In genomic region chr10:75982611-75983369, GRCh38 we compare ENCODE assay signal across 17 cellular contexts.
DNase-seq lines count a peak whose midpoint lies in the region; ATAC-seq and TF ChIP-seq lines count a peak whose summit lies in the region.
"Had no signal": no experiment of that assay in that cellular context is flagged by ENCODE, and none has a peak within 500 bp of the region (broad histone marks: within the 10 kb centered on the region; RNA-seq: fewer than 3 reads in every experiment).

No MANE protein-coding gene starts in this region.

- DNase-seq in EH (ENCODE audit: low read depth) (peak; percentile 12), adipocyte (ENCODE audit: low read depth) (peak; percentile 34), fibroblast of the conjunctiva (ENCODE audit: low read depth) (peak; percentile 39), retinal pigment epithelial cell (ENCODE audit: low read depth) (peak; percentile 27), NCI-H1105 treated with DMSO at 0.1 percent for 48 hours (lab: John Stamatoyannopoulos, UW) (no peak)
- DNase-seq: aorta; GDM1; left cardiac atrium; MM.1S; NCI-H1694 treated with DMSO at 0.1 percent for 48 hours; stimulated activated CD4-positive, alpha-beta T cell treated with anti-CD3 and anti-CD28 coated beads, Interleukin-4, amount 100 ng/mL, for 1 hour had no signal

- H3K4me3 ChIP-seq in adipocyte (ENCODE audit: low read length) = no peak overlapping the region
- H3K4me3 ChIP-seq in retinal pigment epithelial cell (ENCODE audit: low read length) = no peak overlapping the region
- H3K4me3 ChIP-seq: gastroesophageal sphincter, skin epidermis had no signal

- H3K9ac ChIP-seq in adipocyte (ENCODE audit: low read length) = no peak overlapping the region

- H3K27me3 ChIP-seq in adipocyte (replicated peaks; ENCODE audit: control insufficient read depth, insufficient read depth, low read length) = no peaks in the 10 kb centered on the region
- H3K27me3 ChIP-seq: gastroesophageal sphincter, neutrophil had no signal

- no peak for ATAC-seq in HG03439 (IDR thresholded peaks at IDR 0.05; ENCODE audit: unreplicated experiment)
- no peak for ATAC-seq in HG03095 (IDR thresholded peaks at IDR 0.05; ENCODE audit: unreplicated experiment)
- no peak for ATAC-seq in GM21825 (IDR thresholded peaks at IDR 0.05; ENCODE audit: unreplicated experiment)
- ATAC-seq: gastroesophageal sphincter had no signal

- TF ChIP-seq CTCF in retinal pigment epithelial cell (conservative IDR thresholded peaks at IDR 0.05; ENCODE audit: low read depth, low read length) = no peak

- H3K36me3 ChIP-seq in adipocyte (ENCODE audit: control insufficient read depth, insufficient read depth, low read length, severe bottlenecking) = no peaks in the 10 kb centered on the region
- H3K36me3 ChIP-seq: gastroesophageal sphincter, neutrophil had no signal

- no peaks in the 10 kb centered on the region for H3K9me3 ChIP-seq in adipocyte (ENCODE audit: control insufficient read depth, low read length)
- H3K9me3 ChIP-seq: gastroesophageal sphincter, neutrophil had no signal

- peaks cover 14% of the 10 kb centered on the region for H3K4me1 ChIP-seq in adipocyte (ENCODE audit: control insufficient read depth, insufficient read depth, low read length)
- H3K4me1 ChIP-seq: gastroesophageal sphincter had no signal
